8 cellular contexts compared by ENCODE assay signal in genomic region chr17:82031885-82032627, GRCh38. TPM values are rescaled to one million over a fixed set of nuclear protein-coding genes. Genes with fewer than 3 reads are reported as not detected.
DNase-seq lines count a peak whose midpoint lies in the region; ATAC-seq and TF ChIP-seq lines count a peak whose summit lies in the region.

No MANE protein-coding gene starts in this region.

- no peak overlapping the region for H2AFZ ChIP-seq in H9 (ENCODE audit: low read length)

- no peak overlapping the region for H2BK12ac ChIP-seq in H9 (ENCODE audit: insufficient read length, low read depth, low read length)

- H4K8ac ChIP-seq in H9 (replicated peaks; ENCODE audit: insufficient read length, low read depth, low read length): no peak overlapping the region

- H3K56ac ChIP-seq in H9 (ENCODE audit: insufficient read length, low read depth, low read length): no peak overlapping the region

- no peak overlapping the region for H3K23ac ChIP-seq in H9 (ENCODE audit: insufficient read length, low read depth, low read length)

- H3K4ac ChIP-seq in H9 (ENCODE audit: low read depth, low read length): no peak overlapping the region

- H3K4me1 ChIP-seq in H9 (ENCODE audit: insufficient read depth, low read length) (no peaks in the 10 kb centered on the region), uterus (peaks cover 0 to 22% of the 10 kb centered on the region in 2 donors), gastrocnemius medialis (peaks cover 12 to 34% of the 10 kb centered on the region in 2 donors)

- DNase-seq in AG09309 (ENCODE audit: low read depth) (no peak), H9 (peak; percentile 91), SK-N-MC (ENCODE audit: low read depth, low spot score) (no peak), neural crest cell (ENCODE audit: low read depth, low spot score) (no peak), hypothalamus (lab: John Stamatoyannopoulos, UW) (no peak), uterus (no peak), gastrocnemius medialis (no peak)

- no peaks in the 10 kb centered on the region for H3K79me1 ChIP-seq in H9 (ENCODE audit: insufficient read depth, low read depth, low read length, poor library complexity, severe bottlenecking)

- H3K18ac ChIP-seq in H9 (ENCODE audit: insufficient read length, low read depth, low read length): peak overlapping the region; percentile 7

- WGBS in H9 (ENCODE audit: extremely low coverage, insufficient read length, low lambda C conversion rate): no CpG with 5 or more reads among the region's 59 CpGs

- peak overlapping the region; percentile 65 for H3K4me2 ChIP-seq in H9 (ENCODE audit: insufficient read depth, insufficient read length, low read length)

- H4K5ac ChIP-seq in H9 (ENCODE audit: insufficient read length, low read depth, low read length): no peak overlapping the region

- H2BK5ac ChIP-seq in H9 (ENCODE audit: insufficient read length, low read length): no peak overlapping the region

- H2BK15ac ChIP-seq in H9 (ENCODE audit: low read depth, low read length): no peak overlapping the region

- TF ChIP-seq POLR2A in uterus (IDR thresholded peaks at IDR 0.05) (no peak), gastrocnemius medialis (IDR thresholded peaks at IDR 0.05) (no peak)

- H3K9me3 ChIP-seq in H9 (ENCODE audit: control insufficient read depth, low read depth, low read length): no peaks in the 10 kb centered on the region
- no peaks in the 10 kb centered on the region for H3K9me3 ChIP-seq in SK-N-MC (ENCODE audit: low read depth, low read length)
- no peaks in the 10 kb centered on the region for H3K9me3 ChIP-seq in uterus
- no peaks in the 10 kb centered on the region for H3K9me3 ChIP-seq in gastrocnemius medialis

- H3K36me3 Mint-ChIP-seq in H9 (ENCODE audit: insufficient read depth in 1 of 3, low read depth in 3 of 3) (peaks cover 8 to 24% (median 16%) of the 10 kb centered on the region in 3 experiments; a peak in 6 of 7 replicates), neural crest cell (ENCODE audit: low read depth) (no peaks in the 10 kb centered on the region)
- H3K36me3 Mint-ChIP-seq in dendritic cell treated with granulocyte-macrophage colony-stimulating factor and Interleukin-4, amounts not matched to agents 40 ng/mL and 50 ng/mL, for 4 days (ENCODE audit: low read depth): peaks cover 49% of the 10 kb centered on the region

- intact Hi-C loops in dendritic cell treated with granulocyte-macrophage colony-stimulating factor and Interleukin-4, amounts not matched to agents 40 ng/mL and 50 ng/mL, for 4 days (cut with micrococcal nuclease): loop anchor here (10.0 kb wide), 1 partner anchor 73 kb away; no protein-coding TSS in a partner anchor
- intact Hi-C loops in uterus (cut with DNase I; ENCODE audit: low total_unique reads): loop anchor here (5.0 kb wide), 1 partner anchor 120 kb away; no protein-coding TSS in a partner anchor
- intact Hi-C loops in gastrocnemius medialis (cut with DNase I; ENCODE audit: low total_unique reads): no loop called here

- H3K27ac Mint-ChIP-seq in H9 (no peak overlapping the region), neural crest cell (ENCODE audit: unreplicated experiment) (no peak overlapping the region)
- no peak overlapping the region for H3K27ac Mint-ChIP-seq in dendritic cell treated with granulocyte-macrophage colony-stimulating factor and Interleukin-4, amounts not matched to agents 40 ng/mL and 50 ng/mL, for 4 days

- peak overlapping the region; percentile 66; the same call in 1 of the 2 replicates for H3K14ac ChIP-seq in H9 (ENCODE audit: insufficient read depth, low read length)

- H3T11ph ChIP-seq in H9 (ENCODE audit: low read length): no peak overlapping the region

- H3K9me3 Mint-ChIP-seq in H9 (no peaks in the 10 kb centered on the region), neural crest cell (no peaks in the 10 kb centered on the region)
- H3K9me3 Mint-ChIP-seq in dendritic cell treated with granulocyte-macrophage colony-stimulating factor and Interleukin-4, amounts not matched to agents 40 ng/mL and 50 ng/mL, for 4 days: no peaks in the 10 kb centered on the region

- peaks cover 8% of the 10 kb centered on the region for H3K23me2 ChIP-seq in H9 (ENCODE audit: insufficient read length, low read depth, low read length, poor library complexity, severe bottlenecking)

- H3K79me2 ChIP-seq in H9 (ENCODE audit: insufficient read depth, low read length): no peaks in the 10 kb centered on the region

- H3K4me1 Mint-ChIP-seq in H9 (peaks cover 2 to 19% of the 10 kb centered on the region in 2 experiments), neural crest cell (peaks cover 14% of the 10 kb centered on the region)
- peaks cover 33% of the 10 kb centered on the region for H3K4me1 Mint-ChIP-seq in dendritic cell treated with granulocyte-macrophage colony-stimulating factor and Interleukin-4, amounts not matched to agents 40 ng/mL and 50 ng/mL, for 4 days (ENCODE audit: low read depth)

- H3K27ac ChIP-seq in H9 (ENCODE audit: insufficient read length, low read depth, low read length) (no peak overlapping the region), SK-N-MC (no peak overlapping the region), uterus (no peak overlapping the region), gastrocnemius medialis (no peak overlapping the region)

- H3K4me3 Mint-ChIP-seq in H9 (peak overlapping the region; percentile 60 to 77), neural crest cell (peak overlapping the region; percentile 84)
- H3K4me3 Mint-ChIP-seq in dendritic cell treated with granulocyte-macrophage colony-stimulating factor and Interleukin-4, amounts not matched to agents 40 ng/mL and 50 ng/mL, for 4 days: peak overlapping the region; percentile 54

- H3K4me3 ChIP-seq in AG09309 (ENCODE audit: control insufficient read depth, low read depth, low read length) (peak overlapping the region; percentile 22), SK-N-MC (peak overlapping the region; percentile 80), uterus (no peak overlapping the region), gastrocnemius medialis (no peak overlapping the region)

- no peaks in the 10 kb centered on the region for H4K20me1 ChIP-seq in H9 (ENCODE audit: control insufficient read depth, insufficient read depth, insufficient read length)

- H3K27me3 Mint-ChIP-seq in H9 (ENCODE audit: low read depth) (peaks cover 4% of the 10 kb centered on the region), neural crest cell (ENCODE audit: low read depth) (peaks cover 3% of the 10 kb centered on the region)
- H3K27me3 Mint-ChIP-seq in dendritic cell treated with granulocyte-macrophage colony-stimulating factor and Interleukin-4, amounts not matched to agents 40 ng/mL and 50 ng/mL, for 4 days: peaks cover 29% of the 10 kb centered on the region

- in situ Hi-C loops in gastrocnemius medialis (cut with MboI; ENCODE audit: low sequenced_read_pairs in 4 of 4): loop anchor here (10.0 to 25.0 kb wide), 2 partner anchors 105 to 123 kb away; no protein-coding TSS in a partner anchor

- H3K36me3 ChIP-seq in SK-N-MC (ENCODE audit: insufficient read depth, low read length): no peaks in the 10 kb centered on the region
- no peaks in the 10 kb centered on the region for H3K36me3 ChIP-seq in uterus
- peaks cover 3 to 16% of the 10 kb centered on the region in 2 donors for H3K36me3 ChIP-seq in gastrocnemius medialis

- ATAC-seq in gastrocnemius medialis: no peak

- H3K9ac ChIP-seq in H9 (ENCODE audit: extremely low read depth, insufficient read length, low read length) (peak overlapping the region; percentile 55), SK-N-MC (ENCODE audit: insufficient read length) (peak overlapping the region; percentile 76)

- H2BK120ac ChIP-seq in H9 (ENCODE audit: low read depth, low read length, poor library complexity, severe bottlenecking): no peak overlapping the region

- H2BK20ac ChIP-seq in H9 (ENCODE audit: low read depth, low read length, poor library complexity, severe bottlenecking): no peak overlapping the region

- no peak overlapping the region for H4K91ac ChIP-seq in H9 (ENCODE audit: insufficient read length, low read depth, low read length)

- H3K27me3 ChIP-seq in H9 (ENCODE audit: insufficient read depth, low read length): no peaks in the 10 kb centered on the region; the same call in 1 of the 2 replicates
- H3K27me3 ChIP-seq in uterus: peaks cover 0 to 3% of the 10 kb centered on the region in 2 donors
- peaks cover 10 to 14% (median 11%) of the 10 kb centered on the region in 3 donors for H3K27me3 ChIP-seq in gastrocnemius medialis

- H2AK5ac ChIP-seq in H9 (ENCODE audit: insufficient read length, low read length): no peak overlapping the region

- TF ChIP-seq CTCF in AG09309 (IDR thresholded peaks at IDR 0.05; ENCODE audit: control insufficient read depth, insufficient read depth, low read depth, low read length, missing control alignments) (no peak), H9 (conservative IDR thresholded peaks at IDR 0.05) (no peak), neural crest cell (conservative IDR thresholded peaks at IDR 0.05) (no peak), uterus (IDR thresholded peaks at IDR 0.05) (no peak), gastrocnemius medialis (IDR thresholded peaks at IDR 0.05 in 4 of 5, conservative IDR thresholded peaks at IDR 0.05 in 1 of 5) (no peak)

RNA-seq across cellular contexts. Expression of gene RAC3, which starts 0.6 kb away (rescaled TPM):
- total RNA-seq in H9 (2021) (84.8 and 85.8 TPM in 2 replicates), neural crest cell (73.6 and 75.0 TPM in 2 replicates), uterus (1 to 10 TPM in 1 of 4 donors, under 1 TPM in 1, not detected in 2; 0.91 to 8.4 TPM), gastrocnemius medialis (1 to 10 TPM in 1 of 4 donors, under 1 TPM in 1, not detected in 2; 0.42 to 2.0 TPM)

RNA-seq across cellular contexts. Expression of gene DCXR, which starts 5.4 kb away (rescaled TPM):
- total RNA-seq in H9 (2021) (90.6 and 93.6 TPM in 2 replicates), neural crest cell (198 and 199 TPM in 2 replicates), uterus (100 to 1,000 TPM in 1 of 4 donors, 10 to 100 TPM in 3; 23.8 to 125 (median 67.5) TPM), gastrocnemius medialis (100 to 1,000 TPM; 130 to 296 (median 223) TPM)

RNA-seq across cellular contexts. Expression of gene LRRC45, which starts 9.0 kb away (rescaled TPM):
- 28.7 and 30.6 TPM in 2 replicates for total RNA-seq in H9 (2021)
- 55.7 and 63.5 TPM in 2 replicates for total RNA-seq in neural crest cell
- 10 to 100 TPM in 1 of 4 donors, 1 to 10 TPM in 2, under 1 TPM in 1; 0.29 to 14.2 (median 5.3) TPM for total RNA-seq in uterus
- 1 to 10 TPM; 1.1 to 5.0 (median 3.8) TPM for total RNA-seq in gastrocnemius medialis

RNA-seq across cellular contexts. Expression of gene CENPX, which starts 9.4 kb away (rescaled TPM):
- total RNA-seq in H9 (2021) (77.9 and 82.8 TPM in 2 replicates), neural crest cell (129 and 135 TPM in 2 replicates), uterus (100 to 1,000 TPM in 1 of 4 donors, 10 to 100 TPM in 3; 26.7 to 212 (median 49.8) TPM), gastrocnemius medialis (10 to 100 TPM; 41.2 to 62.7 (median 57.0) TPM)

RNA-seq across cellular contexts. Expression of gene RFNG, which starts 19.6 kb away (rescaled TPM):
- 34.0 and 36.5 TPM in 2 replicates for total RNA-seq in H9 (2021)
- total RNA-seq in neural crest cell: 44.5 and 46.0 TPM in 2 replicates
- 10 to 100 TPM; 11.8 to 33.7 (median 23.3) TPM for total RNA-seq in uterus
- total RNA-seq in gastrocnemius medialis: 10 to 100 TPM; 29.6 to 64.9 (median 49.1) TPM

Comparison
In these comparisons a context has a peak if more than half of its experiments do, and no peak if none do; other contexts are left out.
1. H3K4me3 ChIP-seq: peak in AG09309 (single experiment) and SK-N-MC (single experiment); none in uterus (0 of 2) and gastrocnemius medialis (0 of 4).
2. Peak in every context shown above with its lines, with median percentiles within 50 percentile points of each other: H3K4me3 Mint-ChIP-seq.